Comparison of ENCODE assay signal across 18 cellular contexts in genomic region chr1:20475002-20475401, GRCh38. TPM values are rescaled to one million over a fixed set of nuclear protein-coding genes. Genes with fewer than 3 reads are reported as not detected.
DNase-seq lines count a peak whose midpoint lies in the region; ATAC-seq and TF ChIP-seq lines count a peak whose summit lies in the region.
"Had no signal": no experiment of that assay in that cellular context is flagged by ENCODE, and none has a peak within 500 bp of the region (broad histone marks: within the 10 kb centered on the region; RNA-seq: fewer than 3 reads in every experiment).

No MANE protein-coding gene starts in this region.

- no peaks in the 10 kb centered on the region for H3K9me3 Mint-ChIP-seq in nephron progenitor cell
- H3K9me3 Mint-ChIP-seq: T-cell had no signal

- ATAC-seq in GM18511 (IDR thresholded peaks at IDR 0.05; ENCODE audit: unreplicated experiment): no peak
- ATAC-seq in GM21576 (IDR thresholded peaks at IDR 0.05; ENCODE audit: unreplicated experiment): no peak
- ATAC-seq: T-cell had no signal

- no peak for TF ChIP-seq POLR2A in transverse colon (IDR thresholded peaks at IDR 0.05)

- H3K4me1 Mint-ChIP-seq in nephron progenitor cell: peaks cover 62% of the 10 kb centered on the region

- peak overlapping the region; percentile 6 for H3K4me3 Mint-ChIP-seq in nephron progenitor cell
- H3K4me3 Mint-ChIP-seq: T-cell had no signal

- WGBS in transverse colon (ENCODE audit: low coverage in 1 of 2), 2 donors: 60% methylated on average over 9 of the region's 9 CpGs; no CpG with 5 or more reads in 1 of the 2 donors

- intact Hi-C loops in dorsolateral prefrontal cortex (cut with DNase I): no loop called here
- intact Hi-C loops in transverse colon (cut with DNase I; ENCODE audit: low total_unique reads): no loop called here

- POLR2A ChIA-PET in HEK293 (lab: Yijun Ruan, JAX): no interaction called here

- no peak for TF ChIP-seq EP300 in transverse colon (IDR thresholded peaks at IDR 0.05; ENCODE audit: low read depth)

- TF ChIP-seq CTCF in HEK293 (tag by site-specific recombination; IDR thresholded peaks at IDR 0.05) (no peak), dorsolateral prefrontal cortex (IDR thresholded peaks at IDR 0.05 in 54 of 56, conservative IDR thresholded peaks at IDR 0.05 in 2 of 56; ENCODE audit: low read depth in 1 of 56, partially characterized antibody in 56 of 56) (no peak), nephron progenitor cell (IDR thresholded peaks at IDR 0.05) (no peak), transverse colon (IDR thresholded peaks at IDR 0.05) (no peak)

- no peak for DNase-seq in dorsolateral prefrontal cortex
- no peak for DNase-seq in nephron progenitor cell
- DNase-seq in transverse colon: peak; percentile 45
- DNase-seq in G401 (ENCODE audit: low spot score): no peak
- DNase-seq in HAP-1 (ENCODE audit: low spot score in 2 of 2): no peak
- DNase-seq: AML-193, GF-D8, NCI-H1105 treated with DMSO at 0.1 percent for 48 hours, NCI-H1694, NCI-H510A treated with DMSO at 0.1 percent for 48 hours, NCI-H774, SHP77, SK-N-SH, T-cell had no signal

- CTCF ChIA-PET in HEK293 (lab: Yijun Ruan, JAX): no interaction called here

- H3K27ac ChIP-seq in HEK293 (ENCODE audit: extremely low read depth, low read depth, low read length) (no peak overlapping the region), dorsolateral prefrontal cortex (peak overlapping the region in 38 of 59 donors; percentile 3 to 99 (median 52)), transverse colon (peak overlapping the region; percentile 79 to 92 (median 86))

- H3K4me3 ChIP-seq in HEK293 (ENCODE audit: low read depth, low read length) (no peak overlapping the region), dorsolateral prefrontal cortex (no peak overlapping the region), transverse colon (no peak overlapping the region), HAP-1 (no peak overlapping the region)

- H3K4me1 ChIP-seq in HEK293 (ENCODE audit: control insufficient read depth, insufficient read depth, low read length) (peaks cover 4% of the 10 kb centered on the region), transverse colon (peaks cover 26 to 75% (median 64%) of the 10 kb centered on the region in 4 donors), HAP-1 (peaks cover 4% of the 10 kb centered on the region)

- H3K36me3 ChIP-seq in HEK293 (ENCODE audit: control insufficient read depth in 2 of 2, insufficient read depth in 1 of 2, low read length in 2 of 2) (no peaks in the 10 kb centered on the region), transverse colon (no peaks in the 10 kb centered on the region), HAP-1 (replicated peaks) (no peaks in the 10 kb centered on the region)

- H3K9me3 ChIP-seq in HEK293 (ENCODE audit: control insufficient read depth, insufficient read depth, low read depth, low read length) (no peaks in the 10 kb centered on the region), transverse colon (no peaks in the 10 kb centered on the region), HAP-1 (no peaks in the 10 kb centered on the region)
- H3K9me3 ChIP-seq: SK-N-SH had no signal

- in situ Hi-C loops in transverse colon (cut with MboI; ENCODE audit: low pct_ligation_motif_present in 1 of 4, low pct_unique_long_range_greater_than_20kb in 1 of 4, low sequenced_read_pairs in 3 of 4): no loop called here
- in situ Hi-C loops in G401 (cut with HindIII; ENCODE audit: low sequenced_read_pairs): no loop called here
- in situ Hi-C loops in HAP-1 (cut with MboI; ENCODE audit: low sequenced_read_pairs): no loop called here

- peaks cover 72% of the 10 kb centered on the region for H3K27me3 Mint-ChIP-seq in nephron progenitor cell (ENCODE audit: low read depth, poor library complexity)

- H3K36me3 Mint-ChIP-seq in nephron progenitor cell (ENCODE audit: low read depth): no peaks in the 10 kb centered on the region
- H3K36me3 Mint-ChIP-seq: T-cell had no signal

- no peaks in the 10 kb centered on the region for H3K27me3 ChIP-seq in dorsolateral prefrontal cortex
- peaks cover 7% of the 10 kb centered on the region for H3K27me3 ChIP-seq in transverse colon
- peaks cover 12% of the 10 kb centered on the region; the same call in 1 of the 2 replicates for H3K27me3 ChIP-seq in HAP-1 (ENCODE audit: low read depth)

- H3K27ac Mint-ChIP-seq in nephron progenitor cell: no peak overlapping the region
- H3K27ac Mint-ChIP-seq: T-cell had no signal

TF ChIP-seq in HEK293, 187 proteins besides CTCF, POLR2A, EP300 and RAD21:
- TF ChIP-seq GLIS2 (tag by site-specific recombination; IDR thresholded peaks at IDR 0.05): 0 out of 2 replicates have a peak, but pooled peaks have one; percentile 26
- TF ChIP-seq ZNF239 (tag by site-specific recombination; IDR thresholded peaks at IDR 0.05): no peak

RNA-seq across cellular contexts. Expression of gene CAMK2N1, which starts 11.0 kb away (rescaled TPM):
- total RNA-seq in dorsolateral prefrontal cortex: 100 to 1,000 TPM; 248 to 798 (median 441) TPM
- total RNA-seq in transverse colon: 100 to 1,000 TPM in 1 of 4 donors, 10 to 100 TPM in 3; 74.3 to 126 (median 85.9) TPM
- total RNA-seq in G401 (2014; rRNA removed; shearing (Covaris generic)): not detected in 2 replicates
- total RNA-seq: OCI-LY7 had no signal

RNA-seq across cellular contexts. Expression of gene MUL1, which starts 32.9 kb away (rescaled TPM):
- total RNA-seq in dorsolateral prefrontal cortex (10 to 100 TPM; 16.4 to 29.4 (median 23.6) TPM), transverse colon (10 to 100 TPM; 21.9 to 53.9 (median 43.9) TPM)
- total RNA-seq in G401 (2014; rRNA removed; shearing (Covaris generic)): 13.3 and 22.3 TPM in 2 replicates

Comparison
In these comparisons a context has a peak if more than half of its experiments do, and no peak if none do; other contexts are left out.
1. RNA of gene CAMK2N1, which starts 11.0 kb away (total RNA-seq): 248 to 798 TPM in dorsolateral prefrontal cortex and 74.3 to 126 TPM in transverse colon; not detected in G401; every median in the first group is over 10 times any median in the second.